3 cellular contexts compared by ENCODE assay signal in the genomic region with DNA sequence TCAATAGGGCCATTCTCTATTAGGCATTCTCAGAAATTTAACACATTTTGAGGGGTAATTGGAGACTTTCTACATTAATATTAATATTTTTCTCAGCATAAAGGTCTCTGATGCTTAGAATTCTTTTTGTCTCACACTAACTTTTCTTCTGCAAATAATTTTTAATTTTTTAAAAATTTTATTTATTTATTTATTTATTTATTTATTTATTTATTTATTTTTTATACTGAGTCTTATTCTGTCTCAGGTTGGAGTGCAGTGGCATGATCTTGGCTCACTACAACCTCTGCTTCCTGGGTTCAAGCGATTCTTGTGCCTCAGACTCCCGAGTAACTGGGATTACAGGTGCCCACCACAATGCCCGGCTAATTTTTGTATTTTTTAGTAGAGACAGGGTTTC. TPM values are rescaled to one million over a fixed set of nuclear protein-coding genes. Genes with fewer than 3 reads are reported as not detected.
"Had no signal": no experiment of that assay in that cellular context is flagged by ENCODE, and none has a peak within 500 bp of the region (broad histone marks: within the 10 kb centered on the region; RNA-seq: fewer than 3 reads in every experiment).

No MANE protein-coding gene starts in this region.

RNA-seq across cellular contexts. Expression of a gene that starts 17.7 kb away (rescaled TPM):
- total RNA-seq: HepG2, HT-29, IMR-90 had no signal
- polyA plus RNA-seq: HepG2, IMR-90 had no signal
